23 cellular contexts compared by ENCODE assay signal in the genomic region with DNA sequence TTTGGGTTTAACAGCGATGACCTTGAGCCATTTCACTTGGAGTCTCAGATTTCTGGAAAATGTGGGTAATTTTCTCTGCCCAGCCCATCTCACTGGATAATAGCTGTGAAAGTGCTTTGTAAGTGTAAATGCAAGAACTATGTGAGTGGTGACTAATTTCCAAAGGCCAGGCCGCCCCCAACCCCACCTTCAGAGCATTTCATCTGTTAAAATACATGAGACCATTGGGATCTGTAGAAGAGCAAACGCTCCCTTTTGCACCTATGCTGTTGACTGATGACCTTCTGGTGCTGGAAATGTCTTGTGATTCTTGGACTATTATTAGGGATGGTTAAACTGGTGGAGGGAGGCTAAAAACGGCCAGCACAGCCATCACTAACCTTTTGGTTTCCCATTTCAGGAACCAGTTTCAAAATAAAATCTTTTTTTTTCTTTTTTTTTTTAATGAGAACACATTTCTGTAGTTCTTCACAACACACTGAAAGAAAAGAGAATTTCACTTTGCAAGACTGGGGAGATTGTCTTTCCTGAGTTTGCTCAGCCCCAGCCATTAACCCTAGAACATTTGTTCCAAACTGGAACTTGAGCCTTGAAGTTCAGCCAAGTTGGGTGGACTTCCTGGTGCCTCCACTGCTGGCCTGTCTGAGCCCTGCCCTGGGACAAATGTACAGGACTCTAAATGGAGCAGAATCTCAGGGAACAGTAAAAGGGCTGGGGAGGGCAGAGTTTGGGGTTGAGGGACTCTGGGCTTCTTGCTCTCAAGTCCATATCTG.
DNase-seq lines count a peak whose midpoint lies in the region; ATAC-seq, FAIRE-seq and TF ChIP-seq lines count a peak whose summit lies in the region.
"Had no signal": no experiment of that assay in that cellular context is flagged by ENCODE, and none has a peak within 500 bp of the region (broad histone marks: within the 10 kb centered on the region; RNA-seq: fewer than 3 reads in every experiment).

No MANE protein-coding gene starts in this region.

- no peaks in the 10 kb centered on the region for H3K9me3 Mint-ChIP-seq in activated CD4-positive, alpha-beta T cell treated with anti-CD3 and anti-CD28 coated beads for 36 hours (ENCODE audit: low read depth)
- H3K9me3 Mint-ChIP-seq: activated T-helper 1 cell treated with anti-CD3 and anti-CD28 coated beads, Interleukin-12 subunit alpha, Interleukin-12 subunit beta, Interleukin-2, Interleukin-4 antibody, amounts not matched to agents 30 ng/mL and 10 ng/mL and 1 ng/mL, durations not matched to agents 14 hours and 24 hours and 36 hours; CD4-positive, CD25-positive, alpha-beta regulatory T cell; central memory CD8-positive, alpha-beta T cell; GM23338 had no signal

- H3K4me3 Mint-ChIP-seq in activated CD4-positive, alpha-beta T cell treated with anti-CD3 and anti-CD28 coated beads for 36 hours, result no peak overlapping the region
- H3K4me3 Mint-ChIP-seq: GM23338 had no signal

- no peaks in the 10 kb centered on the region for H3K9me2 ChIP-seq in OCI-LY7 (ENCODE audit: insufficient read depth, low read length)

- ATAC-seq in activated CD4-positive, alpha-beta T cell treated with anti-CD3 and anti-CD28 coated beads for 36 hours, result peak; percentile 37
- no peak for ATAC-seq in HG03139 (IDR thresholded peaks at IDR 0.05; ENCODE audit: unreplicated experiment)
- no peak for ATAC-seq in HG03460 (IDR thresholded peaks at IDR 0.05; ENCODE audit: unreplicated experiment)
- ATAC-seq: GM23338 had no signal

- H3K27me3 ChIP-seq in small intestine (ENCODE audit: control insufficient read depth in 2 of 2, insufficient read depth in 2 of 2, low read length in 2 of 2), result no peaks in the 10 kb centered on the region
- H3K27me3 ChIP-seq: adrenal gland had no signal

- no peak for TF ChIP-seq CTCF in OCI-LY7 (conservative IDR thresholded peaks at IDR 0.05; ENCODE audit: low read length)

- H3K27ac ChIP-seq in OCI-LY7 (ENCODE audit: low read depth, low read length, poor library complexity, severe bottlenecking) (peak overlapping the region; percentile 99), small intestine (ENCODE audit: low read depth in 1 of 2, low read length in 1 of 2) (no peak overlapping the region)
- H3K27ac ChIP-seq: adrenal gland, KMS-11 had no signal

- DNase-seq in activated CD4-positive, alpha-beta T cell treated with anti-CD3 and anti-CD28 coated beads for 36 hours, result peak; percentile 29
- DNase-seq in activated CD4-positive, alpha-beta T cell treated with anti-CD3 and anti-CD28 coated beads for 1 hour, result no peak
- DNase-seq in OCI-LY7 (ENCODE audit: low spot score) (no peak), iris pigment epithelial cell (ENCODE audit: low read depth) (peak; percentile 55), small intestine (peak; percentile 82), AG08396 (ENCODE audit: low spot score) (no peak)
- DNase-seq: adrenal gland; CD4-positive, CD25-positive, alpha-beta regulatory T cell; effector CD8-positive, alpha-beta T cell; glutamatergic neuron; NCI-H2171 treated with DMSO at 0.1 percent for 48 hours; NCI-H82; nucleus accumbens; trophoblast cell had no signal

- no peaks in the 10 kb centered on the region for H3K36me3 Mint-ChIP-seq in activated CD4-positive, alpha-beta T cell treated with anti-CD3 and anti-CD28 coated beads for 36 hours (ENCODE audit: low read depth)
- H3K36me3 Mint-ChIP-seq: CD4-positive, CD25-positive, alpha-beta regulatory T cell had no signal

- WGBS in small intestine, 3 donors, result 81 to 86% (median 84%) methylated on average over 4 of the region's 4 CpGs

- H3K4me1 ChIP-seq in OCI-LY7 (ENCODE audit: insufficient read depth, low read length, poor library complexity, severe bottlenecking), result peaks cover 100% of the 10 kb centered on the region
- peaks cover 0 to 3% of the 10 kb centered on the region in 2 donors for H3K4me1 ChIP-seq in small intestine (ENCODE audit: control insufficient read depth in 2 of 2, insufficient read depth in 1 of 2, low read depth in 1 of 2, low read length in 1 of 2)

- no peak for FAIRE-seq in small intestine (lab: Jason Lieb, UNC)
- FAIRE-seq: GM18507, RCC 7860 had no signal

- intact Hi-C loops in activated CD4-positive, alpha-beta T cell treated with anti-CD3 and anti-CD28 coated beads for 36 hours (cut with DNase I, micrococcal nuclease), result no loop called here
- intact Hi-C loops in OCI-LY7 (cut with micrococcal nuclease; ENCODE audit: unreplicated experiment), result no loop called here

- BruUV-seq in OCI-LY7 (replicated peaks; lab: Mats Ljungman, UMichigan), result no TSS peak

- H3K9me3 ChIP-seq in OCI-LY7 (ENCODE audit: low read length) (no peaks in the 10 kb centered on the region), small intestine (ENCODE audit: control insufficient read depth, low read depth) (no peaks in the 10 kb centered on the region)
- H3K9me3 ChIP-seq: adrenal gland had no signal

- peaks cover 24% of the 10 kb centered on the region; the same call in 1 of the 2 replicates for H3K79me2 ChIP-seq in OCI-LY7 (ENCODE audit: insufficient read depth, low read depth, low read length)

- no peak overlapping the region for H2AFZ ChIP-seq in OCI-LY7 (ENCODE audit: low read length)
- H2AFZ ChIP-seq: GM23338 had no signal

- H3K27me3 Mint-ChIP-seq in activated CD4-positive, alpha-beta T cell treated with anti-CD3 and anti-CD28 coated beads for 36 hours, result no peaks in the 10 kb centered on the region
- H3K27me3 Mint-ChIP-seq: CD4-positive, CD25-positive, alpha-beta regulatory T cell; central memory CD8-positive, alpha-beta T cell had no signal

- H3K4me2 ChIP-seq in OCI-LY7 (ENCODE audit: low read length), result peak overlapping the region; percentile 55
- H3K4me2 ChIP-seq: GM23338, KMS-11 had no signal

- H3K4me3 ChIP-seq in OCI-LY7 (ENCODE audit: low read depth, low read length, poor library complexity, severe bottlenecking) (no peak overlapping the region), small intestine (ENCODE audit: low read depth in 1 of 2, low read length in 2 of 2) (no peak overlapping the region)
- H3K4me3 ChIP-seq: adrenal gland, GM23338, skin epidermis had no signal

- POLR2A ChIA-PET in activated CD4-positive, alpha-beta T cell treated with anti-CD3 and anti-CD28 coated beads for 36 hours (lab: Charles Lee), result no interaction called here
- POLR2A ChIA-PET in OCI-LY7 (lab: Charles Lee), result interaction anchor here (0.5 to 6.1 kb wide), 10 partner anchors 9 to 215 kb away, joined by 3 to 211 read pairs (median 8); partner anchors contain the start of gene BCL6

- H3K36me3 ChIP-seq in OCI-LY7 (ENCODE audit: insufficient read depth, low read length), result peaks cover 20% of the 10 kb centered on the region; the same call in 1 of the 2 replicates
- H3K36me3 ChIP-seq in small intestine (ENCODE audit: control insufficient read depth in 2 of 2, insufficient read depth in 2 of 2, low read length in 2 of 2), result no peaks in the 10 kb centered on the region
- H3K36me3 ChIP-seq: adrenal gland had no signal

- peaks cover 34% of the 10 kb centered on the region for H3K4me1 Mint-ChIP-seq in activated CD4-positive, alpha-beta T cell treated with anti-CD3 and anti-CD28 coated beads for 36 hours

- H3K27ac Mint-ChIP-seq in activated CD4-positive, alpha-beta T cell treated with anti-CD3 and anti-CD28 coated beads for 36 hours, result no peak overlapping the region
- H3K27ac Mint-ChIP-seq: GM23338 had no signal

- CTCF ChIA-PET in activated CD4-positive, alpha-beta T cell treated with anti-CD3 and anti-CD28 coated beads for 36 hours (lab: Charles Lee), result interaction anchor here (0.6 to 1.5 kb wide), 2 partner anchors 9 to 234 kb away, joined by 3 to 4 read pairs; no protein-coding TSS in a partner anchor
- CTCF ChIA-PET in OCI-LY7 (lab: Charles Lee; ENCODE audit: unreplicated experiment), result no interaction called here

- no peaks in the 10 kb centered on the region for H4K20me1 ChIP-seq in OCI-LY7 (ENCODE audit: insufficient read depth, low read length)

Comparison
In these comparisons a context has a peak if more than half of its experiments do, and no peak if none do; other contexts are left out.
1. DNase-seq: peak in activated CD4-positive, alpha-beta T cell treated with anti-CD3 and anti-CD28 coated beads for 36 hours (single experiment), iris pigment epithelial cell (single experiment) and small intestine (single experiment); none in activated CD4-positive, alpha-beta T cell treated with anti-CD3 and anti-CD28 coated beads for 1 hour (single experiment), OCI-LY7 (single experiment) and AG08396 (single experiment).